Comparison of ENCODE assay signal across 2 cellular contexts in the genomic region with DNA sequence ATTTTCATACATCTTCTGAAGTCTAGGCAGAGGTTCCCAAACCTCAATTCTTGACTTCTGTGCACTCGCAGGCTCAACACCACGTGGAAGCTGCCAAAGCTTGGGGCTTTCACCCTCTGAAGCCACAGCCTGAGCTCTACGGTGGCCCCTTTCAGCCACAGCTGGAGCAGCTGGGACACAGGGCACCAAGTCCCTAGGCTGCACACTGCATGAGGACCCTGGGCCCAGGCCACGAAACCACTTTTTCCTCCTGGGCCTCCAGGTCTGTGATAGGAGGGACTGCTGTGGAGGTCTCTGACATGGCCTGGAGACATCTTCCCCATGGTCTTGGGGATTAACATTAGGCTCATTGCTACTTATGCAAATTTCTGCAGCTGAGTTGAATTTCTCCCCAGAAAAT. TPM values are rescaled to one million over a fixed set of nuclear protein-coding genes. Genes with fewer than 3 reads are reported as not detected.
"Had no signal": no experiment of that assay in that cellular context is flagged by ENCODE, and none has a peak within 500 bp of the region (broad histone marks: within the 10 kb centered on the region; RNA-seq: fewer than 3 reads in every experiment).

No MANE protein-coding gene starts in this region.

RNA-seq across cellular contexts. Expression of gene SYK, which starts 18.8 kb away (rescaled TPM):
- total RNA-seq: activated CD4-positive, alpha-beta memory T cell treated with anti-CD3 and anti-CD28 coated beads, Interleukin-2, amount 10 ng/mL, durations not matched to agents 7 days and 5 days; cardiac muscle cell had no signal
- polyA plus RNA-seq: cardiac muscle cell had no signal
